28 cellular contexts compared by ENCODE assay signal in genomic region chr9:100364013-100364412, GRCh38.
"Had no signal": no experiment of that assay in that cellular context is flagged by ENCODE, and none has a peak within 500 bp of the region (broad histone marks: within the 10 kb centered on the region; RNA-seq: fewer than 3 reads in every experiment).

No MANE protein-coding gene starts in this region.

- H3K4me3 Mint-ChIP-seq: dendritic cell treated with granulocyte-macrophage colony-stimulating factor and Interleukin-4, amounts not matched to agents 40 ng/mL and 50 ng/mL, for 4 days; effector memory CD8-positive, alpha-beta T cell had no signal

- H3K27me3 ChIP-seq: colonic mucosa, dorsolateral prefrontal cortex, esophagus muscularis mucosa, esophagus squamous epithelium, foreskin keratinocyte, gastrocnemius medialis, gastroesophageal sphincter, heart left ventricle, heart right ventricle, hepatocyte had no signal

- ATAC-seq: effector memory CD8-positive, alpha-beta T cell; esophagus mucosa; foreskin keratinocyte; gastrocnemius medialis; gastroesophageal sphincter; heart left ventricle; heart right ventricle had no signal

- H3K79me2 ChIP-seq: hepatocyte had no signal

- H3K27ac ChIP-seq: colonic mucosa, coronary artery, dorsolateral prefrontal cortex, epithelial cell of prostate, esophagus muscularis mucosa, esophagus squamous epithelium, foreskin keratinocyte, gastrocnemius medialis, gastroesophageal sphincter, heart left ventricle, heart right ventricle, hepatocyte had no signal

- H3K4me1 ChIP-seq: colonic mucosa, esophagus muscularis mucosa, esophagus squamous epithelium, foreskin keratinocyte, gastrocnemius medialis, gastroesophageal sphincter, heart left ventricle, heart right ventricle had no signal

- FAIRE-seq: colon, endometrium, endothelial cell of umbilical vein, frontal cortex had no signal

- H3K27me3 Mint-ChIP-seq: dendritic cell treated with granulocyte-macrophage colony-stimulating factor and Interleukin-4, amounts not matched to agents 40 ng/mL and 50 ng/mL, for 4 days had no signal

- H3K9me3 Mint-ChIP-seq: effector memory CD8-positive, alpha-beta T cell had no signal

- H3K4me2 ChIP-seq: hepatocyte had no signal

- H3K36me3 ChIP-seq: colonic mucosa, esophagus muscularis mucosa, esophagus squamous epithelium, gastrocnemius medialis, gastroesophageal sphincter, heart left ventricle, heart right ventricle had no signal

- H3K9me3 ChIP-seq: colonic mucosa, esophagus muscularis mucosa, gastrocnemius medialis, gastroesophageal sphincter had no signal

- H3K27ac Mint-ChIP-seq: dendritic cell treated with granulocyte-macrophage colony-stimulating factor and Interleukin-4, amounts not matched to agents 40 ng/mL and 50 ng/mL, for 4 days; effector memory CD8-positive, alpha-beta T cell had no signal

- H3K4me3 ChIP-seq: colonic mucosa, coronary artery, dorsolateral prefrontal cortex, esophagus muscularis mucosa, esophagus squamous epithelium, gastrocnemius medialis, gastroesophageal sphincter, heart left ventricle, heart right ventricle, hepatocyte had no signal

- H2AFZ ChIP-seq: hepatocyte had no signal

- DNase-seq: colonic mucosa; cortex of kidney; dermis blood vessel endothelial cell; dorsolateral prefrontal cortex; effector CD4-positive, alpha-beta T cell; effector CD8-positive, alpha-beta T cell; effector memory CD4-positive, alpha-beta T cell; effector memory CD8-positive, alpha-beta T cell; esophagus squamous epithelium; foreskin fibroblast; foreskin keratinocyte; foreskin melanocyte; gastrocnemius medialis; glutamatergic neuron; head of caudate nucleus; heart left ventricle; heart right ventricle had no signal
